ENCODE assay signal across 1 cellular context in the genomic region with DNA sequence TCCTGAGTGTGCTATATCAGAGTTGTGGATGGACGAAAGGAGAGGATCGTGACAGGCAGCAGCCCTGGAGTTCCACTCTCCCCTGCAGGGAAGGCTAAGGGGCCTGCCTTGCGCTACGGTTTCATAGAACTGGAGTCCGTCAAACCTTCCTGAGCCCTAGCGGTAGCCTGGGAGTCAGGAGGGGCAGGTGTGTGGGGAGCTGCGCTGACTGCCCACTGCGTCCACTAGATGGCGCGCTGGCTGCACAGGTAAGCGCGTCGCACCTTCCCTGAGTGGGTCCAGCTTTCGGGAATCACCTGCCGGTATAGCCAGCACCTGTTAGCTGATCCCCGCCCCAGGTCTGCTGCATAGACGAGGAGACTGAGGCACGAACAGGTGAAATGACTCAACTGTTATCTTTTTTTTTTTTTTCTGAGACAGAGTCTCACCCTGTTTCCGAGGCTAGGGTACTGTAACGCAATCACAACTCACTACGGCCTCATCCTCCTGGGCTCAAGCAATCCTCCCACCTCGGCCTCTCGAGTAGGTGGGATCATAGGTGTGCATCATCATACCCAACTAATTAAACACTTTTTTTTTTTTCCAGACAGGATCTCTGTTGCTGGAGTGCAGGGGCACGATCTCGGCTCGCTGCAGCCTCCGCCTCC.
TF ChIP-seq lines count a peak whose summit lies in the region.

No MANE protein-coding gene starts in this region.

TF ChIP-seq in HepG2, 621 proteins besides CTCF, POLR2A, EP300 and RAD21 (continued from another document and continues in another):
- TF ChIP-seq, protein P1, sequence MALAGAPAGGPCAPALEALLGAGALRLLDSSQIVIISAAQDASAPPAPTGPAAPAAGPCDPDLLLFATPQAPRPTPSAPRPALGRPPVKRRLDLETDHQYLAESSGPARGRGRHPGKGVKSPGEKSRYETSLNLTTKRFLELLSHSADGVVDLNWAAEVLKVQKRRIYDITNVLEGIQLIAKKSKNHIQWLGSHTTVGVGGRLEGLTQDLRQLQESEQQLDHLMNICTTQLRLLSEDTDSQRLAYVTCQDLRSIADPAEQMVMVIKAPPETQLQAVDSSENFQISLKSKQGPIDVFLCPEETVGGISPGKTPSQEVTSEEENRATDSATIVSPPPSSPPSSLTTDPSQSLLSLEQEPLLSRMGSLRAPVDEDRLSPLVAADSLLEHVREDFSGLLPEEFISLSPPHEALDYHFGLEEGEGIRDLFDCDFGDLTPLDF (CRISPR knock-in tag; IDR thresholded peaks at IDR 0.05): no peak
- TF ChIP-seq ZNF781 (CRISPR knock-in tag; IDR thresholded peaks at IDR 0.05; ENCODE audit: borderline replicate concordance, not compliant biosample characterization): no peak
- peak; percentile 71; the same call in 1 of the 2 replicates for TF ChIP-seq ZNF614 (CRISPR knock-in tag; IDR thresholded peaks at IDR 0.05; ENCODE audit: borderline replicate concordance)
- TF ChIP-seq PTBP1 (IDR thresholded peaks at IDR 0.05; ENCODE audit: low read depth, low read length, poor library complexity, severe bottlenecking): no peak
- TF ChIP-seq, protein P2, sequence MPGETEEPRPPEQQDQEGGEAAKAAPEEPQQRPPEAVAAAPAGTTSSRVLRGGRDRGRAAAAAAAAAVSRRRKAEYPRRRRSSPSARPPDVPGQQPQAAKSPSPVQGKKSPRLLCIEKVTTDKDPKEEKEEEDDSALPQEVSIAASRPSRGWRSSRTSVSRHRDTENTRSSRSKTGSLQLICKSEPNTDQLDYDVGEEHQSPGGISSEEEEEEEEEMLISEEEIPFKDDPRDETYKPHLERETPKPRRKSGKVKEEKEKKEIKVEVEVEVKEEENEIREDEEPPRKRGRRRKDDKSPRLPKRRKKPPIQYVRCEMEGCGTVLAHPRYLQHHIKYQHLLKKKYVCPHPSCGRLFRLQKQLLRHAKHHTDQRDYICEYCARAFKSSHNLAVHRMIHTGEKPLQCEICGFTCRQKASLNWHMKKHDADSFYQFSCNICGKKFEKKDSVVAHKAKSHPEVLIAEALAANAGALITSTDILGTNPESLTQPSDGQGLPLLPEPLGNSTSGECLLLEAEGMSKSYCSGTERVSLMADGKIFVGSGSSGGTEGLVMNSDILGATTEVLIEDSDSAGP (CRISPR knock-in tag; IDR thresholded peaks at IDR 0.05; ENCODE audit: borderline replicate concordance): peak; percentile 14; the same call in 1 of the 2 replicates
- TF ChIP-seq BRCA1 (CRISPR knock-in tag; IDR thresholded peaks at IDR 0.05): 0 out of 2 replicates have a peak, but pooled peaks have one; percentile 71
- peak; percentile 41; the same call in 1 of the 2 replicates for TF ChIP-seq SPEN (CRISPR knock-in tag; IDR thresholded peaks at IDR 0.05; ENCODE audit: low read depth)
- TF ChIP-seq CEBPB (IDR thresholded peaks at IDR 0.05; ENCODE audit: borderline replicate concordance, low read depth, low read length): no peak
- peak; percentile 82; the same call in 1 of the 2 replicates for TF ChIP-seq ZNF788 (CRISPR knock-in tag; IDR thresholded peaks at IDR 0.05; ENCODE audit: borderline replicate concordance)
- no peak for TF ChIP-seq ZNF230 (CRISPR knock-in tag; IDR thresholded peaks at IDR 0.05)
- peak; percentile 60; the same call in 1 of the 2 replicates for TF ChIP-seq IRF2 (CRISPR knock-in tag; IDR thresholded peaks at IDR 0.05)
- TF ChIP-seq, protein P3, sequence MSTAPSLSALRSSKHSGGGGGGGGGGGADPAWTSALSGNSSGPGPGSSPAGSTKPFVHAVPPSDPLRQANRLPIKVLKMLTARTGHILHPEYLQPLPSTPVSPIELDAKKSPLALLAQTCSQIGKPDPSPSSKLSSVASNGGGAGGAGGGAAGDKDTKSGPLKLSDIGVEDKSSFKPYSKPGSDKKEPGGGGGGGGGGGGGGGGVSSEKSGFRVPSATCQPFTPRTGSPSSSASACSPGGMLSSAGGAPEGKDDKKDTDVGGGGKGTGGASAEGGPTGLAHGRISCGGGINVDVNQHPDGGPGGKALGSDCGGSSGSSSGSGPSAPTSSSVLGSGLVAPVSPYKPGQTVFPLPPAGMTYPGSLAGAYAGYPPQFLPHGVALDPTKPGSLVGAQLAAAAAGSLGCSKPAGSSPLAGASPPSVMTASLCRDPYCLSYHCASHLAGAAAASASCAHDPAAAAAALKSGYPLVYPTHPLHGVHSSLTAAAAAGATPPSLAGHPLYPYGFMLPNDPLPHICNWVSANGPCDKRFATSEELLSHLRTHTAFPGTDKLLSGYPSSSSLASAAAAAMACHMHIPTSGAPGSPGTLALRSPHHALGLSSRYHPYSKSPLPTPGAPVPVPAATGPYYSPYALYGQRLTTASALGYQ (CRISPR knock-in tag; IDR thresholded peaks at IDR 0.05): no peak; the same call in 1 of the 2 replicates
- TF ChIP-seq TP53 (CRISPR knock-in tag; conservative IDR thresholded peaks at IDR 0.05): no peak
- TF ChIP-seq RXRB (CRISPR knock-in tag; IDR thresholded peaks at IDR 0.05; ENCODE audit: borderline replicate concordance): peak; percentile 68; the same call in 1 of the 2 replicates
- no peak for TF ChIP-seq ZNF816 (CRISPR knock-in tag; IDR thresholded peaks at IDR 0.05; ENCODE audit: borderline replicate concordance)
- peak; percentile 55; the same call in 1 of the 2 replicates for TF ChIP-seq ZNF292 (CRISPR knock-in tag; IDR thresholded peaks at IDR 0.05; ENCODE audit: borderline replicate concordance, low read depth)
- TF ChIP-seq MLLT10 (CRISPR knock-in tag; IDR thresholded peaks at IDR 0.05): no peak
- no peak for TF ChIP-seq PHF20 (CRISPR knock-in tag; IDR thresholded peaks at IDR 0.05)
- TF ChIP-seq ZNF841 (CRISPR knock-in tag; IDR thresholded peaks at IDR 0.05; ENCODE audit: borderline replicate concordance): no peak
- TF ChIP-seq, protein P4, sequence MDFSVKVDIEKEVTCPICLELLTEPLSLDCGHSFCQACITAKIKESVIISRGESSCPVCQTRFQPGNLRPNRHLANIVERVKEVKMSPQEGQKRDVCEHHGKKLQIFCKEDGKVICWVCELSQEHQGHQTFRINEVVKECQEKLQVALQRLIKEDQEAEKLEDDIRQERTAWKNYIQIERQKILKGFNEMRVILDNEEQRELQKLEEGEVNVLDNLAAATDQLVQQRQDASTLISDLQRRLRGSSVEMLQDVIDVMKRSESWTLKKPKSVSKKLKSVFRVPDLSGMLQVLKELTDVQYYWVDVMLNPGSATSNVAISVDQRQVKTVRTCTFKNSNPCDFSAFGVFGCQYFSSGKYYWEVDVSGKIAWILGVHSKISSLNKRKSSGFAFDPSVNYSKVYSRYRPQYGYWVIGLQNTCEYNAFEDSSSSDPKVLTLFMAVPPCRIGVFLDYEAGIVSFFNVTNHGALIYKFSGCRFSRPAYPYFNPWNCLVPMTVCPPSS (IDR thresholded peaks at IDR 0.05): no peak
- no peak for TF ChIP-seq AGO1 (IDR thresholded peaks at IDR 0.05; ENCODE audit: low read depth, low read length, poor library complexity, severe bottlenecking)
- TF ChIP-seq ZSCAN22 (CRISPR knock-in tag; IDR thresholded peaks at IDR 0.05): no peak
- TF ChIP-seq ZNF501 (CRISPR knock-in tag; IDR thresholded peaks at IDR 0.05): no peak
- TF ChIP-seq HOXA9 (CRISPR knock-in tag; IDR thresholded peaks at IDR 0.05; ENCODE audit: borderline replicate concordance): no peak
- TF ChIP-seq, protein P5, sequence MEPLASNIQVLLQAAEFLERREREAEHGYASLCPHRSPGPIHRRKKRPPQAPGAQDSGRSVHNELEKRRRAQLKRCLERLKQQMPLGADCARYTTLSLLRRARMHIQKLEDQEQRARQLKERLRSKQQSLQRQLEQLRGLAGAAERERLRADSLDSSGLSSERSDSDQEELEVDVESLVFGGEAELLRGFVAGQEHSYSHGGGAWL (CRISPR knock-in tag; IDR thresholded peaks at IDR 0.05): no peak
- TF ChIP-seq, protein P6, sequence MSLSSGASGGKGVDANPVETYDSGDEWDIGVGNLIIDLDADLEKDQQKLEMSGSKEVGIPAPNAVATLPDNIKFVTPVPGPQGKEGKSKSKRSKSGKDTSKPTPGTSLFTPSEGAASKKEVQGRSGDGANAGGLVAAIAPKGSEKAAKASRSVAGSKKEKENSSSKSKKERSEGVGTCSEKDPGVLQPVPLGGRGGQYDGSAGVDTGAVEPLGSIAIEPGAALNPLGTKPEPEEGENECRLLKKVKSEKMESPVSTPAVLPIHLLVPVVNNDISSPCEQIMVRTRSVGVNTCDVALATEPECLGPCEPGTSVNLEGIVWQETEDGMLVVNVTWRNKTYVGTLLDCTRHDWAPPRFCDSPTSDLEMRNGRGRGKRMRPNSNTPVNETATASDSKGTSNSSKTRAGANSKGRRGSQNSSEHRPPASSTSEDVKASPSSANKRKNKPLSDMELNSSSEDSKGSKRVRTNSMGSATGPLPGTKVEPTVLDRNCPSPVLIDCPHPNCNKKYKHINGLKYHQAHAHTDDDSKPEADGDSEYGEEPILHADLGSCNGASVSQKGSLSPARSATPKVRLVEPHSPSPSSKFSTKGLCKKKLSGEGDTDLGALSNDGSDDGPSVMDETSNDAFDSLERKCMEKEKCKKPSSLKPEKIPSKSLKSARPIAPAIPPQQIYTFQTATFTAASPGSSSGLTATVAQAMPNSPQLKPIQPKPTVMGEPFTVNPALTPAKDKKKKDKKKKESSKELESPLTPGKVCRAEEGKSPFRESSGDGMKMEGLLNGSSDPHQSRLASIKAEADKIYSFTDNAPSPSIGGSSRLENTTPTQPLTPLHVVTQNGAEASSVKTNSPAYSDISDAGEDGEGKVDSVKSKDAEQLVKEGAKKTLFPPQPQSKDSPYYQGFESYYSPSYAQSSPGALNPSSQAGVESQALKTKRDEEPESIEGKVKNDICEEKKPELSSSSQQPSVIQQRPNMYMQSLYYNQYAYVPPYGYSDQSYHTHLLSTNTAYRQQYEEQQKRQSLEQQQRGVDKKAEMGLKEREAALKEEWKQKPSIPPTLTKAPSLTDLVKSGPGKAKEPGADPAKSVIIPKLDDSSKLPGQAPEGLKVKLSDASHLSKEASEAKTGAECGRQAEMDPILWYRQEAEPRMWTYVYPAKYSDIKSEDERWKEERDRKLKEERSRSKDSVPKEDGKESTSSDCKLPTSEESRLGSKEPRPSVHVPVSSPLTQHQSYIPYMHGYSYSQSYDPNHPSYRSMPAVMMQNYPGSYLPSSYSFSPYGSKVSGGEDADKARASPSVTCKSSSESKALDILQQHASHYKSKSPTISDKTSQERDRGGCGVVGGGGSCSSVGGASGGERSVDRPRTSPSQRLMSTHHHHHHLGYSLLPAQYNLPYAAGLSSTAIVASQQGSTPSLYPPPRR (CRISPR knock-in tag; IDR thresholded peaks at IDR 0.05; ENCODE audit: borderline replicate concordance): no peak
- no peak for TF ChIP-seq NR2F2 (IDR thresholded peaks at IDR 0.05; ENCODE audit: borderline replicate concordance, low read depth)
- no peak for TF ChIP-seq ELF4 (CRISPR knock-in tag; IDR thresholded peaks at IDR 0.05; ENCODE audit: borderline replicate concordance)
- peak; percentile 73 for TF ChIP-seq CCDC6 (CRISPR knock-in tag; IDR thresholded peaks at IDR 0.05)
- no peak for TF ChIP-seq EED (CRISPR knock-in tag; IDR thresholded peaks at IDR 0.05)
- no peak for TF ChIP-seq ZNF451 (CRISPR knock-in tag; IDR thresholded peaks at IDR 0.05)
- TF ChIP-seq MYNN (CRISPR knock-in tag; IDR thresholded peaks at IDR 0.05; ENCODE audit: low read depth): no peak
- TF ChIP-seq ZNF879 (CRISPR knock-in tag; IDR thresholded peaks at IDR 0.05): no peak
- TF ChIP-seq, protein P7, sequence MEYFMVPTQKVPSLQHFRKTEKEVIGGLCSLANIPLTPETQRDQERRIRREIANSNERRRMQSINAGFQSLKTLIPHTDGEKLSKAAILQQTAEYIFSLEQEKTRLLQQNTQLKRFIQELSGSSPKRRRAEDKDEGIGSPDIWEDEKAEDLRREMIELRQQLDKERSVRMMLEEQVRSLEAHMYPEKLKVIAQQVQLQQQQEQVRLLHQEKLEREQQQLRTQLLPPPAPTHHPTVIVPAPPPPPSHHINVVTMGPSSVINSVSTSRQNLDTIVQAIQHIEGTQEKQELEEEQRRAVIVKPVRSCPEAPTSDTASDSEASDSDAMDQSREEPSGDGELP (IDR thresholded peaks at IDR 0.05; ENCODE audit: borderline replicate concordance, low read depth): no peak
- TF ChIP-seq ZNF7 (CRISPR knock-in tag; IDR thresholded peaks at IDR 0.05): no peak
- TF ChIP-seq FOXK1 (CRISPR knock-in tag; IDR thresholded peaks at IDR 0.05; ENCODE audit: borderline replicate concordance, low read depth): no peak
- 0 out of 2 replicates have a peak, but pooled peaks have one; percentile 39 for TF ChIP-seq SMAD3 (CRISPR knock-in tag; IDR thresholded peaks at IDR 0.05)
- TF ChIP-seq ELF3 (CRISPR knock-in tag; IDR thresholded peaks at IDR 0.05): peak; percentile 30; the same call in 1 of the 2 replicates
- TF ChIP-seq, protein P8, sequence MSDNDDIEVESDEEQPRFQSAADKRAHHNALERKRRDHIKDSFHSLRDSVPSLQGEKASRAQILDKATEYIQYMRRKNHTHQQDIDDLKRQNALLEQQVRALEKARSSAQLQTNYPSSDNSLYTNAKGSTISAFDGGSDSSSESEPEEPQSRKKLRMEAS (IDR thresholded peaks at IDR 0.05): peak; percentile 70; the same call in 1 of the 2 replicates
- TF ChIP-seq RFXAP (CRISPR knock-in tag; IDR thresholded peaks at IDR 0.05; ENCODE audit: borderline replicate concordance): peak; percentile 43; the same call in 1 of the 2 replicates
- TF ChIP-seq PAF1 (CRISPR knock-in tag; IDR thresholded peaks at IDR 0.05): no peak
- no peak for TF ChIP-seq ZBTB1 (CRISPR knock-in tag; IDR thresholded peaks at IDR 0.05; ENCODE audit: borderline replicate concordance)
- TF ChIP-seq GPN1 (CRISPR knock-in tag; IDR thresholded peaks at IDR 0.05; ENCODE audit: borderline replicate concordance): no peak
- TF ChIP-seq ZNF382 (CRISPR knock-in tag; IDR thresholded peaks at IDR 0.05; ENCODE audit: borderline replicate concordance): no peak
- no peak for TF ChIP-seq ATAD3A (CRISPR knock-in tag; IDR thresholded peaks at IDR 0.05)
- TF ChIP-seq, protein P9, sequence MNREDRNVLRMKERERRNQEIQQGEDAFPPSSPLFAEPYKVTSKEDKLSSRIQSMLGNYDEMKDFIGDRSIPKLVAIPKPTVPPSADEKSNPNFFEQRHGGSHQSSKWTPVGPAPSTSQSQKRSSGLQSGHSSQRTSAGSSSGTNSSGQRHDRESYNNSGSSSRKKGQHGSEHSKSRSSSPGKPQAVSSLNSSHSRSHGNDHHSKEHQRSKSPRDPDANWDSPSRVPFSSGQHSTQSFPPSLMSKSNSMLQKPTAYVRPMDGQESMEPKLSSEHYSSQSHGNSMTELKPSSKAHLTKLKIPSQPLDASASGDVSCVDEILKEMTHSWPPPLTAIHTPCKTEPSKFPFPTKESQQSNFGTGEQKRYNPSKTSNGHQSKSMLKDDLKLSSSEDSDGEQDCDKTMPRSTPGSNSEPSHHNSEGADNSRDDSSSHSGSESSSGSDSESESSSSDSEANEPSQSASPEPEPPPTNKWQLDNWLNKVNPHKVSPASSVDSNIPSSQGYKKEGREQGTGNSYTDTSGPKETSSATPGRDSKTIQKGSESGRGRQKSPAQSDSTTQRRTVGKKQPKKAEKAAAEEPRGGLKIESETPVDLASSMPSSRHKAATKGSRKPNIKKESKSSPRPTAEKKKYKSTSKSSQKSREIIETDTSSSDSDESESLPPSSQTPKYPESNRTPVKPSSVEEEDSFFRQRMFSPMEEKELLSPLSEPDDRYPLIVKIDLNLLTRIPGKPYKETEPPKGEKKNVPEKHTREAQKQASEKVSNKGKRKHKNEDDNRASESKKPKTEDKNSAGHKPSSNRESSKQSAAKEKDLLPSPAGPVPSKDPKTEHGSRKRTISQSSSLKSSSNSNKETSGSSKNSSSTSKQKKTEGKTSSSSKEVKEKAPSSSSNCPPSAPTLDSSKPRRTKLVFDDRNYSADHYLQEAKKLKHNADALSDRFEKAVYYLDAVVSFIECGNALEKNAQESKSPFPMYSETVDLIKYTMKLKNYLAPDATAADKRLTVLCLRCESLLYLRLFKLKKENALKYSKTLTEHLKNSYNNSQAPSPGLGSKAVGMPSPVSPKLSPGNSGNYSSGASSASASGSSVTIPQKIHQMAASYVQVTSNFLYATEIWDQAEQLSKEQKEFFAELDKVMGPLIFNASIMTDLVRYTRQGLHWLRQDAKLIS (CRISPR knock-in tag; IDR thresholded peaks at IDR 0.05): no peak
